Comparison of ENCODE assay signal across 11 cellular contexts in genomic region chr2:171325886-171326585, GRCh38.
DNase-seq lines count a peak whose midpoint lies in the region; ATAC-seq, FAIRE-seq and TF ChIP-seq lines count a peak whose summit lies in the region.
"Had no signal": no experiment of that assay in that cellular context is flagged by ENCODE, and none has a peak within 500 bp of the region (broad histone marks: within the 10 kb centered on the region; RNA-seq: fewer than 3 reads in every experiment).

No MANE protein-coding gene starts in this region.

- H2AK5ac ChIP-seq in H1 (ENCODE audit: low read depth, low read length) = no peak overlapping the region

- POLR2A ChIA-PET in H1 (lab: Charles Lee; ENCODE audit: partially characterized antibody) = interaction anchor here (1.2 to 3.3 kb wide), 4 partner anchors 9 to 345 kb away, joined by 3 to 42 read pairs (median 4); partner anchors contain the start of genes DCAF17 and METTL8

- H3K56ac ChIP-seq in H1 (replicated peaks; ENCODE audit: insufficient read length, low read depth, low read length) = no peak overlapping the region

- no peak overlapping the region for H3K9ac ChIP-seq in Karpas-422 (ENCODE audit: low read length)
- H3K9ac ChIP-seq in H1 (replicated peaks in 1 of 4; ENCODE audit: extremely low read depth in 1 of 4, low read depth in 3 of 4, low read length in 3 of 4) = no peak overlapping the region

- H3K4me2 ChIP-seq in Karpas-422 (ENCODE audit: low read depth, low read length, poor library complexity, severe bottlenecking) (no peak overlapping the region), H1 (ENCODE audit: insufficient read depth in 1 of 2, low read depth in 2 of 2, low read length in 2 of 2) (peak overlapping the region in 1 of 2 experiments; percentile 3; a peak in 1 of 4 replicates)

- no peak overlapping the region for H3K18ac ChIP-seq in H1 (ENCODE audit: extremely low read depth, low read length)

- no peak overlapping the region for H2BK5ac ChIP-seq in H1 (ENCODE audit: low read depth, low read length)

- WGBS in H1 (ENCODE audit: extremely low coverage in 1 of 2, insufficient coverage in 1 of 2, insufficient read length in 1 of 2, insufficient replicate concordance in 2 of 2, low coverage in 1 of 2, low lambda C conversion rate in 2 of 2, missing lambda C conversion rate in 1 of 2), 2 experiments = 83% methylated on average over 4 of the region's 4 CpGs; no CpG with 5 or more reads in 1 of the 2 experiments

- H3K23ac ChIP-seq in H1 (ENCODE audit: insufficient read length) = no peak overlapping the region

- H3K36me3 ChIP-seq in GM06990 (ENCODE audit: control insufficient read depth, insufficient read depth, low read length) (peaks cover 1% of the 10 kb centered on the region), Karpas-422 (ENCODE audit: insufficient read depth, low read length) (no peaks in the 10 kb centered on the region), H1 (ENCODE audit: control insufficient read depth in 2 of 4, insufficient read depth in 4 of 4, low read length in 3 of 4) (peaks cover 0 to 7% (median 1%) of the 10 kb centered on the region in 4 experiments; a peak in 3 of 8 replicates)

- no peak overlapping the region for H2BK20ac ChIP-seq in H1 (ENCODE audit: low read length)

- H3K4me3 ChIP-seq in GM06990 (replicated peaks; ENCODE audit: low read depth, low read length) (peak overlapping the region; percentile 23), Karpas-422 (ENCODE audit: low read length) (no peak overlapping the region), H1 (ENCODE audit: extremely low read depth in 1 of 4, insufficient read depth in 2 of 4, low read depth in 3 of 4, low read length in 4 of 4) (no peak overlapping the region)

- no peaks in the 10 kb centered on the region for H3K27me3 ChIP-seq in GM06990 (replicated peaks; ENCODE audit: control insufficient read depth, insufficient read depth, low read length)
- H3K27me3 ChIP-seq in Karpas-422 (ENCODE audit: low read length) = no peaks in the 10 kb centered on the region
- H3K27me3 ChIP-seq in H1 (replicated peaks in 1 of 4; ENCODE audit: control insufficient read depth in 3 of 4, extremely low read depth in 1 of 4, insufficient read depth in 3 of 4, low read length in 3 of 4) = no peaks in the 10 kb centered on the region

- no peak for FAIRE-seq in H1 (lab: Jason Lieb, UNC)
- FAIRE-seq: bronchial epithelial cell, urothelium cell line had no signal

- H4K91ac ChIP-seq in H1 (replicated peaks; ENCODE audit: insufficient read length, low read length) = no peak overlapping the region

- H3K14ac ChIP-seq in H1 (ENCODE audit: insufficient read length) = no peak overlapping the region

- H3K79me2 ChIP-seq in Karpas-422 (ENCODE audit: low read length) (no peaks in the 10 kb centered on the region), H1 (ENCODE audit: control insufficient read depth in 1 of 2, insufficient read depth in 2 of 2, low read length in 2 of 2) (peaks cover 0 to 3% of the 10 kb centered on the region in 2 experiments; a peak in 1 of 4 replicates)

- peak overlapping the region; percentile 48; the same call in 1 of the 2 replicates for H3K27ac ChIP-seq in Karpas-422 (ENCODE audit: low read length)
- no peak overlapping the region for H3K27ac ChIP-seq in H1 (ENCODE audit: low read depth, low read length)

- H2BK12ac ChIP-seq in H1 (ENCODE audit: low read depth, low read length) = no peak overlapping the region

- no peak for TF ChIP-seq RAD21 in H1 (IDR thresholded peaks at IDR 0.05 in 1 of 2, conservative IDR thresholded peaks at IDR 0.05 in 1 of 2; ENCODE audit: low read depth in 2 of 2, low read length in 2 of 2)

- no peak for TF ChIP-seq POLR2A in H1 (IDR thresholded peaks at IDR 0.05; ENCODE audit: control extremely low read depth in 1 of 2, low read depth in 2 of 2, low read length in 2 of 2)

- no peak overlapping the region for H2BK15ac ChIP-seq in H1 (ENCODE audit: low read length)

- H2AFZ ChIP-seq in Karpas-422 (ENCODE audit: low read length) = no peak overlapping the region
- H2AFZ ChIP-seq in H1 (ENCODE audit: low read length) = no peak overlapping the region

- H3K4me1 ChIP-seq in Karpas-422 (ENCODE audit: low read length) = peaks cover 70% of the 10 kb centered on the region
- H3K4me1 ChIP-seq in H1 (replicated peaks in 1 of 4; ENCODE audit: control insufficient read depth in 3 of 4, insufficient read depth in 4 of 4, low read length in 3 of 4) = peaks cover 2 to 16% (median 8%) of the 10 kb centered on the region in 4 experiments; a peak in 6 of 7 replicates

- no peak for TF ChIP-seq EP300 in H1 (IDR thresholded peaks at IDR 0.05; ENCODE audit: borderline replicate concordance in 1 of 2, low read depth in 2 of 2, low read length in 2 of 2)

- H3K79me1 ChIP-seq in H1 (ENCODE audit: low read depth, low read length) = no peaks in the 10 kb centered on the region

- H2BK120ac ChIP-seq in H1 (replicated peaks; ENCODE audit: low read depth, low read length) = peak overlapping the region; percentile 75

- H4K8ac ChIP-seq in H1 (ENCODE audit: extremely low read depth, insufficient read depth, low read length) = no peak overlapping the region

- CTCF ChIA-PET in H1 (lab: Charles Lee; ENCODE audit: partially characterized antibody) = interaction anchor here (1.2 to 1.9 kb wide), 2 partner anchors 10 to 239 kb away, joined by 4 to 8 read pairs; no protein-coding TSS in a partner anchor

- no peak for TF ChIP-seq CTCF in GM06990 (IDR thresholded peaks at IDR 0.05; ENCODE audit: insufficient read depth, low read length, poor library complexity, severe bottlenecking)
- TF ChIP-seq CTCF in H1 (IDR thresholded peaks at IDR 0.05; ENCODE audit: control extremely low read depth in 1 of 3, insufficient read depth in 1 of 3, low read depth in 1 of 3, low read length in 3 of 3) = no peak

- H4K20me1 ChIP-seq in Karpas-422 (ENCODE audit: insufficient read depth, low read depth, low read length) (no peaks in the 10 kb centered on the region), H1 (replicated peaks in 1 of 2; ENCODE audit: control insufficient read depth in 1 of 2, insufficient read depth in 2 of 2, low read length in 2 of 2) (no peaks in the 10 kb centered on the region)

- no peaks in the 10 kb centered on the region for H3K23me2 ChIP-seq in H1 (ENCODE audit: low read depth, low read length)

- DNase-seq in GM06990 (ENCODE audit: extremely low read depth, insufficient read length) (peak; percentile 52), Karpas-422 (no peak), H1 (ENCODE audit: low read depth in 1 of 2, low spot score in 2 of 2) (no peak), T-helper 9 cell (no peak)
- DNase-seq: left cardiac atrium had no signal

- H3K9me2 ChIP-seq in Karpas-422 (replicated peaks; ENCODE audit: insufficient read depth, low read length) = no peaks in the 10 kb centered on the region

- no peak overlapping the region for H3K4ac ChIP-seq in H1 (replicated peaks; ENCODE audit: insufficient read length, low read depth, low read length)

- H4K5ac ChIP-seq in H1 (ENCODE audit: insufficient read length, low read depth, low read length) = peak overlapping the region; percentile 93

- ATAC-seq in GM21576 (IDR thresholded peaks at IDR 0.05; ENCODE audit: unreplicated experiment) = peak; percentile 42
- no peak for ATAC-seq in GM19463 (IDR thresholded peaks at IDR 0.05; ENCODE audit: unreplicated experiment)
- no peak for ATAC-seq in GM18511 (IDR thresholded peaks at IDR 0.05; ENCODE audit: unreplicated experiment)
- ATAC-seq in GM21423 (IDR thresholded peaks at IDR 0.05; ENCODE audit: unreplicated experiment) = no peak
- ATAC-seq: left cardiac atrium had no signal

- no peaks in the 10 kb centered on the region for H3K9me3 ChIP-seq in Karpas-422 (ENCODE audit: low read length)
- no peaks in the 10 kb centered on the region for H3K9me3 ChIP-seq in H1 (ENCODE audit: insufficient read depth in 2 of 2, low read depth in 1 of 2, low read length in 1 of 2)

TF ChIP-seq in H1, 55 proteins besides CTCF, POLR2A, EP300 and RAD21 (continues in another document):
- no peak for TF ChIP-seq SUZ12 (IDR thresholded peaks at IDR 0.05; ENCODE audit: low read length)
- no peak for TF ChIP-seq BRCA1 (IDR thresholded peaks at IDR 0.05; ENCODE audit: low read depth, low read length)
- TF ChIP-seq CREB1 (IDR thresholded peaks at IDR 0.05) = no peak
- no peak for TF ChIP-seq TAF1 (IDR thresholded peaks at IDR 0.05; ENCODE audit: low read depth, low read length)
